Comparison of ENCODE assay signal across 12 cellular contexts in genomic region chr10:101007099-101007711, GRCh38. TPM values are rescaled to one million over a fixed set of nuclear protein-coding genes. Genes with fewer than 3 reads are reported as not detected.
DNase-seq lines count a peak whose midpoint lies in the region; ATAC-seq and TF ChIP-seq lines count a peak whose summit lies in the region.
"Had no signal": no experiment of that assay in that cellular context is flagged by ENCODE, and none has a peak within 500 bp of the region (broad histone marks: within the 10 kb centered on the region; RNA-seq: fewer than 3 reads in every experiment).

No MANE protein-coding gene starts in this region.

- H2AFZ ChIP-seq in SK-N-SH (ENCODE audit: low read depth), result no peak overlapping the region

- ATAC-seq in SK-N-SH treated with all-trans-retinoic acid at 6 μM for 48 hours, result peak; percentile 2; the same call in 1 of the 3 replicates
- no peak for ATAC-seq in GM18870 (IDR thresholded peaks at IDR 0.05; ENCODE audit: unreplicated experiment)
- no peak for ATAC-seq in natural killer cell treated with Interleukin-12 subunit alpha and Interleukin-12 subunit beta and Interleukin-15 and Interleukin-18, amount 100 ng/mL, for 72 hours
- ATAC-seq: activated CD8-positive, alpha-beta T cell treated with anti-CD3 and anti-CD28 coated beads, Interleukin-2, amount 10 ng/mL, durations not matched to agents 7 days and 5 days; naive thymus-derived CD8-positive, alpha-beta T cell had no signal

- no peak overlapping the region for H3K4me2 ChIP-seq in SK-N-SH

- H3K79me2 ChIP-seq in SK-N-SH (ENCODE audit: insufficient read depth), result peaks cover 24% of the 10 kb centered on the region

- TF ChIP-seq POLR2A in esophagus muscularis mucosa (IDR thresholded peaks at IDR 0.05; ENCODE audit: low read depth) (no peak), transverse colon (IDR thresholded peaks at IDR 0.05) (no peak)

- TF ChIP-seq CTCF in SK-N-SH (IDR thresholded peaks at IDR 0.05), result no peak
- TF ChIP-seq CTCF in esophagus muscularis mucosa (IDR thresholded peaks at IDR 0.05), result no peak
- no peak for TF ChIP-seq CTCF in transverse colon (IDR thresholded peaks at IDR 0.05)

- in situ Hi-C loops in transverse colon (cut with MboI; ENCODE audit: low pct_ligation_motif_present in 1 of 4, low pct_unique_long_range_greater_than_20kb in 1 of 4, low sequenced_read_pairs in 3 of 4), result no loop called here

- peaks cover 16% of the 10 kb centered on the region for H3F3A ChIP-seq in SK-N-SH (replicated peaks; ENCODE audit: insufficient read depth)

- H4K20me1 ChIP-seq in SK-N-SH (ENCODE audit: insufficient read depth), result peaks cover 29% of the 10 kb centered on the region

- no peak for TF ChIP-seq RAD21 in SK-N-SH (IDR thresholded peaks at IDR 0.05; ENCODE audit: low read length)

- no peaks in the 10 kb centered on the region for H3K9me3 ChIP-seq in SK-N-SH
- no peaks in the 10 kb centered on the region for H3K9me3 ChIP-seq in esophagus muscularis mucosa
- H3K9me3 ChIP-seq in mucosa of rectum (ENCODE audit: control insufficient read depth in 2 of 2, low read length in 2 of 2), result no peaks in the 10 kb centered on the region
- no peaks in the 10 kb centered on the region for H3K9me3 ChIP-seq in transverse colon

- H3K27me3 Mint-ChIP-seq in natural killer cell treated with Interleukin-12 subunit alpha and Interleukin-12 subunit beta and Interleukin-15 and Interleukin-18, amount 100 ng/mL, for 72 hours, result no peaks in the 10 kb centered on the region
- H3K27me3 Mint-ChIP-seq: naive thymus-derived CD8-positive, alpha-beta T cell had no signal

- POLR2A ChIA-PET in SK-N-SH (lab: Yijun Ruan, JAX), result interaction anchor here (0.6 to 1.0 kb wide), 3 partner anchors 15 to 486 kb away, joined by 3 read pairs; no protein-coding TSS in a partner anchor

- H3K4me3 ChIP-seq in SK-N-SH (ENCODE audit: low read depth in 2 of 2, low read length in 1 of 2) (no peak overlapping the region), esophagus muscularis mucosa (no peak overlapping the region), mucosa of rectum (ENCODE audit: low read length in 2 of 2) (no peak overlapping the region), transverse colon (no peak overlapping the region)

- no peaks in the 10 kb centered on the region for H3K36me3 Mint-ChIP-seq in natural killer cell treated with Interleukin-12 subunit alpha and Interleukin-12 subunit beta and Interleukin-15 and Interleukin-18, amount 100 ng/mL, for 72 hours

- no peaks in the 10 kb centered on the region for H3K9me3 Mint-ChIP-seq in natural killer cell treated with Interleukin-12 subunit alpha and Interleukin-12 subunit beta and Interleukin-15 and Interleukin-18, amount 100 ng/mL, for 72 hours
- H3K9me3 Mint-ChIP-seq: naive thymus-derived CD8-positive, alpha-beta T cell had no signal

- CTCF ChIA-PET in SK-N-SH (lab: Yijun Ruan, JAX), result interaction anchor here (0.6 to 24.5 kb wide), 6 partner anchors 8 to 134 kb away, joined by 3 to 443 read pairs (median 10); partner anchors contain the start of gene LZTS2

- no peaks in the 10 kb centered on the region for H3K4me1 Mint-ChIP-seq in natural killer cell treated with Interleukin-12 subunit alpha and Interleukin-12 subunit beta and Interleukin-15 and Interleukin-18, amount 100 ng/mL, for 72 hours (ENCODE audit: low read depth in 2 of 2)
- H3K4me1 Mint-ChIP-seq: naive thymus-derived CD8-positive, alpha-beta T cell had no signal

- H3K27me3 ChIP-seq in SK-N-SH (ENCODE audit: insufficient read depth), result no peaks in the 10 kb centered on the region
- H3K27me3 ChIP-seq in esophagus muscularis mucosa, result no peaks in the 10 kb centered on the region
- no peaks in the 10 kb centered on the region for H3K27me3 ChIP-seq in mucosa of rectum (ENCODE audit: control insufficient read depth in 2 of 2, insufficient read depth in 2 of 2, low read length in 2 of 2)
- H3K27me3 ChIP-seq in transverse colon, result no peaks in the 10 kb centered on the region

- no peak for TF ChIP-seq EP300 in SK-N-SH (IDR thresholded peaks at IDR 0.05; ENCODE audit: borderline replicate concordance in 1 of 2, low read depth in 1 of 2, low read length in 1 of 2)
- no peak for TF ChIP-seq EP300 in esophagus muscularis mucosa (IDR thresholded peaks at IDR 0.05)
- TF ChIP-seq EP300 in transverse colon (IDR thresholded peaks at IDR 0.05; ENCODE audit: low read depth), result no peak

- 90% methylated on average over 8 of the region's 11 CpGs for WGBS in SK-N-SH (ENCODE audit: low lambda C conversion rate)
- 36% methylated on average over 7 of the region's 11 CpGs for WGBS in esophagus muscularis mucosa
- whole genome bisulfite sequencing in transverse colon (ENCODE audit: low coverage in 1 of 2), 2 donors, result 43 to 64% methylated on average over 4 to 8 of the region's 11 CpGs

- no peak overlapping the region for H3K4me3 Mint-ChIP-seq in natural killer cell treated with Interleukin-12 subunit alpha and Interleukin-12 subunit beta and Interleukin-15 and Interleukin-18, amount 100 ng/mL, for 72 hours
- H3K4me3 Mint-ChIP-seq: activated CD8-positive, alpha-beta T cell treated with anti-CD3 and anti-CD28 coated beads, Interleukin-2, amount 10 ng/mL, durations not matched to agents 7 days and 5 days; naive thymus-derived CD8-positive, alpha-beta T cell had no signal

- DNase-seq in SK-N-SH (no peak), esophagus muscularis mucosa (ENCODE audit: extremely low spot score) (no peak), transverse colon (no peak), COLO829 (ENCODE audit: low spot score) (no peak)
- no peak for DNase-seq in natural killer cell treated with Interleukin-12 subunit alpha and Interleukin-12 subunit beta and Interleukin-15 and Interleukin-18, amount 100 ng/mL, for 72 hours (ENCODE audit: low spot score)
- DNase-seq: activated CD8-positive, alpha-beta T cell treated with anti-CD3 and anti-CD28 coated beads, Interleukin-2, amount 10 ng/mL, durations not matched to agents 7 days and 5 days; activated gamma-delta T cell treated with Interleukin-2 at 50 U/mL for 16 hours; naive thymus-derived CD8-positive, alpha-beta T cell; T1000 had no signal

- H3K27ac ChIP-seq in SK-N-SH (ENCODE audit: low read depth in 2 of 2, low read length in 1 of 2), result peak overlapping the region in 1 of 2 experiments; percentile 61; a peak in 2 of 4 replicates
- peak overlapping the region; percentile 55 to 100 (median 64) for H3K27ac ChIP-seq in esophagus muscularis mucosa (replicated peaks in 1 of 4)
- H3K27ac ChIP-seq in mucosa of rectum (ENCODE audit: low read depth in 2 of 2, low read length in 2 of 2), result peak overlapping the region; percentile 1 to 32
- H3K27ac ChIP-seq in transverse colon, result peak overlapping the region; percentile 50 to 67 (median 55)

- no peak overlapping the region for H3K27ac Mint-ChIP-seq in natural killer cell treated with Interleukin-12 subunit alpha and Interleukin-12 subunit beta and Interleukin-15 and Interleukin-18, amount 100 ng/mL, for 72 hours
- H3K27ac Mint-ChIP-seq: activated CD8-positive, alpha-beta T cell treated with anti-CD3 and anti-CD28 coated beads, Interleukin-2, amount 10 ng/mL, durations not matched to agents 7 days and 5 days; naive thymus-derived CD8-positive, alpha-beta T cell had no signal

- H3K4me1 ChIP-seq in SK-N-SH (ENCODE audit: control insufficient read depth in 1 of 2, insufficient read depth in 2 of 2, low read depth in 1 of 2, low read length in 1 of 2) (peaks cover 6 to 26% of the 10 kb centered on the region in 2 experiments; a peak in 3 of 4 replicates), esophagus muscularis mucosa (peaks cover 49 to 77% (median 64%) of the 10 kb centered on the region in 4 donors), mucosa of rectum (ENCODE audit: control insufficient read depth in 2 of 2, insufficient read depth in 2 of 2, low read length in 2 of 2) (peaks cover 0 to 6% of the 10 kb centered on the region in 2 donors), transverse colon (peaks cover 3 to 26% (median 6%) of the 10 kb centered on the region in 4 donors)

- H3K9ac ChIP-seq in SK-N-SH (no peak overlapping the region), mucosa of rectum (ENCODE audit: low read depth in 1 of 2, low read length in 2 of 2) (no peak overlapping the region)

- H3K9me2 ChIP-seq in SK-N-SH, result no peaks in the 10 kb centered on the region

- H3K36me3 ChIP-seq in SK-N-SH (replicated peaks in 1 of 2; ENCODE audit: control insufficient read depth in 1 of 2, insufficient read depth in 2 of 2, low read length in 1 of 2) (peaks cover 37 to 48% of the 10 kb centered on the region in 2 experiments), esophagus muscularis mucosa (peaks cover 16 to 54% (median 50%) of the 10 kb centered on the region in 4 donors), mucosa of rectum (ENCODE audit: control insufficient read depth in 2 of 2, insufficient read depth in 2 of 2, low read length in 2 of 2) (peaks cover 16 to 31% of the 10 kb centered on the region in 2 donors), transverse colon (peaks cover 0 to 15% (median 5%) of the 10 kb centered on the region in 4 donors)

- intact Hi-C loops in esophagus muscularis mucosa (cut with DNase I) (no loop called here), transverse colon (cut with DNase I; ENCODE audit: low total_unique reads) (no loop called here)

RNA-seq across cellular contexts. Expression of gene LZTS2, which starts 7.6 kb away (rescaled TPM):
- 50.6 and 52.2 TPM in 2 replicates for polyA plus RNA-seq in SK-N-SH (2012; rRNA removed)
- 18.5 and 31.3 TPM in 2 replicates for polyA plus RNA-seq in SK-N-SH (2012; cell fraction: cytosol; rRNA removed)
- 105 and 145 TPM in 2 replicates for polyA plus RNA-seq in SK-N-SH (2012; cell fraction: nucleus; rRNA removed)
- total RNA-seq in esophagus muscularis mucosa, result 100 to 1,000 TPM in 3 of 4 donors, 10 to 100 TPM in 1; 90.5 to 209 (median 162) TPM
- total RNA-seq in transverse colon, result 10 to 100 TPM; 41.8 to 86.8 (median 56.6) TPM
- total RNA-seq in natural killer cell treated with Interleukin-12 subunit alpha and Interleukin-12 subunit beta and Interleukin-15 and Interleukin-18, amount 100 ng/mL, for 72 hours, result 1 to 10 TPM; 6.2 to 6.4 TPM

RNA-seq across cellular contexts. Expression of gene TWNK, which starts 19.9 kb away (rescaled TPM):
- polyA plus RNA-seq in SK-N-SH (2012; rRNA removed), result 16.4 and 20.0 TPM in 2 replicates
- 16.6 and 20.2 TPM in 2 replicates for polyA plus RNA-seq in SK-N-SH (2012; cell fraction: cytosol; rRNA removed)
- polyA plus RNA-seq in SK-N-SH (2012; cell fraction: nucleus; rRNA removed), result 15.7 and 20.7 TPM in 2 replicates
- 10 to 100 TPM in 2 of 4 donors, 1 to 10 TPM in 2; 3.7 to 11.1 (median 9.0) TPM for total RNA-seq in esophagus muscularis mucosa
- total RNA-seq in transverse colon, result 10 to 100 TPM in 1 of 4 donors, 1 to 10 TPM in 3; 1.1 to 12.7 (median 3.3) TPM
- 10 to 100 TPM; 13.6 to 34.2 TPM for total RNA-seq in natural killer cell treated with Interleukin-12 subunit alpha and Interleukin-12 subunit beta and Interleukin-15 and Interleukin-18, amount 100 ng/mL, for 72 hours

RNA-seq across cellular contexts. Expression of gene MRPL43, which starts 19.9 kb away (rescaled TPM):
- polyA plus RNA-seq in SK-N-SH (2012; rRNA removed), result 173 and 208 TPM in 2 replicates
- polyA plus RNA-seq in SK-N-SH (2012; cell fraction: cytosol; rRNA removed), result 100 and 140 TPM in 2 replicates
- polyA plus RNA-seq in SK-N-SH (2012; cell fraction: nucleus; rRNA removed), result 160 and 186 TPM in 2 replicates
- 10 to 100 TPM; 54.4 to 98.8 (median 82.4) TPM for total RNA-seq in esophagus muscularis mucosa
- total RNA-seq in transverse colon, result 100 to 1,000 TPM in 1 of 4 donors, 10 to 100 TPM in 3; 32.5 to 104 (median 77.1) TPM
- total RNA-seq in natural killer cell treated with Interleukin-12 subunit alpha and Interleukin-12 subunit beta and Interleukin-15 and Interleukin-18, amount 100 ng/mL, for 72 hours, result 10 to 100 TPM; 52.3 to 60.7 TPM

RNA-seq across cellular contexts. Expression of gene PDZD7, which starts 23.7 kb away (rescaled TPM):
- 1.9 and 2.3 TPM in 2 replicates for polyA plus RNA-seq in SK-N-SH (2012; rRNA removed)
- polyA plus RNA-seq in SK-N-SH (2012; cell fraction: cytosol; rRNA removed), result 0.95 and 1.5 TPM in 2 replicates
- 5.4 and 6.8 TPM in 2 replicates for polyA plus RNA-seq in SK-N-SH (2012; cell fraction: nucleus; rRNA removed)
- total RNA-seq in esophagus muscularis mucosa, result under 1 TPM; under 0.01 to 0.75 (median 0.39) TPM
- total RNA-seq in transverse colon, result 1 to 10 TPM in 1 of 4 donors, under 1 TPM in 2, not detected in 1; 0.27 to 2.0 (median 0.64) TPM
- under 1 TPM; 0.17 to 0.62 TPM for total RNA-seq in natural killer cell treated with Interleukin-12 subunit alpha and Interleukin-12 subunit beta and Interleukin-15 and Interleukin-18, amount 100 ng/mL, for 72 hours

RNA-seq across cellular contexts. Expression of gene SFXN3, which starts 23.8 kb away (rescaled TPM):
- polyA plus RNA-seq in SK-N-SH (2012; rRNA removed), result 142 and 229 TPM in 2 replicates
- polyA plus RNA-seq in SK-N-SH (2012; cell fraction: cytosol; rRNA removed), result 44.8 and 65.6 TPM in 2 replicates
- polyA plus RNA-seq in SK-N-SH (2012; cell fraction: nucleus; rRNA removed), result 1,157 and 1,277 TPM in 2 replicates
- total RNA-seq in esophagus muscularis mucosa (10 to 100 TPM; 40.9 to 95.5 (median 76.1) TPM), transverse colon (100 to 1,000 TPM in 1 of 4 donors, 10 to 100 TPM in 3; 47.8 to 442 (median 53.1) TPM)
- total RNA-seq in natural killer cell treated with Interleukin-12 subunit alpha and Interleukin-12 subunit beta and Interleukin-15 and Interleukin-18, amount 100 ng/mL, for 72 hours, result 10 to 100 TPM; 12.5 to 21.1 TPM

Comparison
In these comparisons a context has a peak if more than half of its experiments do, and no peak if none do; other contexts are left out.
1. RNA of gene LZTS2, which starts 7.6 kb away (total RNA-seq): 90.5 to 209 TPM in esophagus muscularis mucosa and 41.8 to 86.8 TPM in transverse colon; 6.2 to 6.4 TPM in natural killer cell treated with Interleukin-12 subunit alpha and Interleukin-12 subunit beta and Interleukin-15 and Interleukin-18, amount 100 ng/mL, for 72 hours; every median in the first group is over 4 times any median in the second.